ENCODE assay signal across 18 cellular contexts in genomic region chrX:106585478-106585877, GRCh38. TPM values are rescaled to one million over a fixed set of nuclear protein-coding genes. Genes with fewer than 3 reads are reported as not detected.
A peak's percentile ranks its signal among the peaks of the same experiment; 100 is the strongest.
DNase-seq lines count a peak whose midpoint lies in the region; ATAC-seq and TF ChIP-seq lines count a peak whose summit lies in the region.
"Had no signal": no experiment of that assay in that cellular context is flagged by ENCODE, and none has a peak within 500 bp of the region (broad histone marks: within the 10 kb centered on the region; RNA-seq: fewer than 3 reads in every experiment).

No MANE protein-coding gene starts in this region.

- H3K27me3 Mint-ChIP-seq in nephron progenitor cell (ENCODE audit: low read depth, poor library complexity), result no peaks in the 10 kb centered on the region
- H3K27me3 Mint-ChIP-seq: CD4-positive, alpha-beta T cell had no signal

- no peak overlapping the region for H3K9ac ChIP-seq in colonic mucosa (ENCODE audit: low read depth in 2 of 2, low read length in 2 of 2)

- H3K4me3 ChIP-seq in colonic mucosa, result no peak overlapping the region
- no peak overlapping the region for H3K4me3 ChIP-seq in mucosa of descending colon
- H3K4me3 ChIP-seq: A549, GM23338 had no signal

- no peaks in the 10 kb centered on the region for H3K9me3 ChIP-seq in colonic mucosa
- no peaks in the 10 kb centered on the region for H3K9me3 ChIP-seq in mucosa of descending colon
- H3K9me3 ChIP-seq: A549, Caco-2 had no signal

- intact Hi-C loops in colonic mucosa (cut with DNase I), result no loop called here
- intact Hi-C loops in left colon (cut with DNase I, micrococcal nuclease), result no loop called here
- intact Hi-C loops in mucosa of descending colon (cut with DNase I, micrococcal nuclease), result no loop called here
- intact Hi-C loops in sciatic nerve (cut with DNase I), result no loop called here

- H3K36me3 ChIP-seq in colonic mucosa (no peaks in the 10 kb centered on the region), mucosa of descending colon (ENCODE audit: low read depth) (no peaks in the 10 kb centered on the region)

- no peak overlapping the region for H3K27ac ChIP-seq in colonic mucosa
- H3K27ac ChIP-seq: A549, C4-2B had no signal

- no peaks in the 10 kb centered on the region for H3K4me1 ChIP-seq in colonic mucosa
- H3K4me1 ChIP-seq in mucosa of descending colon (ENCODE audit: low read depth), result no peaks in the 10 kb centered on the region
- H3K4me1 ChIP-seq: A549, Caco-2 had no signal

- no peaks in the 10 kb centered on the region for H3K27me3 ChIP-seq in colonic mucosa

- no peaks in the 10 kb centered on the region for H3K4me1 Mint-ChIP-seq in nephron progenitor cell
- H3K4me1 Mint-ChIP-seq: GM23338 had no signal

- no peak for TF ChIP-seq CTCF in colonic mucosa (IDR thresholded peaks at IDR 0.05)
- TF ChIP-seq CTCF in mucosa of descending colon (IDR thresholded peaks at IDR 0.05), result no peak
- no peak for TF ChIP-seq CTCF in nephron progenitor cell (IDR thresholded peaks at IDR 0.05)

- peak; percentile 61 for ATAC-seq in left colon
- ATAC-seq in mucosa of descending colon, result peak; percentile 81
- ATAC-seq in sciatic nerve, result no peak
- no peak for ATAC-seq in GM18511 (IDR thresholded peaks at IDR 0.05; ENCODE audit: unreplicated experiment)
- ATAC-seq: A549, GM23338 had no signal

- no peak overlapping the region for H3K27ac Mint-ChIP-seq in nephron progenitor cell
- H3K27ac Mint-ChIP-seq: CD4-positive, alpha-beta T cell; GM23338 had no signal

- H3K36me3 Mint-ChIP-seq in nephron progenitor cell (ENCODE audit: low read depth), result no peaks in the 10 kb centered on the region

- H3K4me3 Mint-ChIP-seq in nephron progenitor cell, result no peak overlapping the region
- H3K4me3 Mint-ChIP-seq: CD4-positive, alpha-beta T cell; GM23338 had no signal

- DNase-seq in colonic mucosa (peak; percentile 19), left colon (no peak), mucosa of descending colon (no peak), sciatic nerve (ENCODE audit: low spot score) (no peak), nephron progenitor cell (no peak), NOMO-1 treated with DMSO at 0.1 percent for 48 hours (lab: John Stamatoyannopoulos, UW; ENCODE audit: unreplicated experiment) (no peak)
- DNase-seq: AML-193; Caco-2; CD4-positive, alpha-beta T cell; DMS79; GDM1; HCEC 1CT; IMR-90 had no signal

- H3K9me3 Mint-ChIP-seq in nephron progenitor cell, result peaks cover 12% of the 10 kb centered on the region
- H3K9me3 Mint-ChIP-seq: CD4-positive, alpha-beta T cell; GM23338 had no signal

RNA-seq across cellular contexts. Expression of gene RADX, which starts 26.3 kb away (rescaled TPM):
- total RNA-seq in colonic mucosa (under 1 TPM; 0.50 to 0.96 TPM), left colon (1 to 10 TPM; 1.1 to 1.3 TPM), mucosa of descending colon (1 to 10 TPM; 1.3 to 2.6 (median 1.7) TPM), sciatic nerve (6.7 TPM)
- total RNA-seq: Daoy had no signal

Comparison
In these comparisons a context has a peak if more than half of its experiments do, and no peak if none do; other contexts are left out.
1. ATAC-seq: peak in left colon (single experiment) and mucosa of descending colon (single experiment); none in sciatic nerve (single experiment) and GM18511 (single experiment).